ENCODE assay signal across 1 cellular context in the genomic region with DNA sequence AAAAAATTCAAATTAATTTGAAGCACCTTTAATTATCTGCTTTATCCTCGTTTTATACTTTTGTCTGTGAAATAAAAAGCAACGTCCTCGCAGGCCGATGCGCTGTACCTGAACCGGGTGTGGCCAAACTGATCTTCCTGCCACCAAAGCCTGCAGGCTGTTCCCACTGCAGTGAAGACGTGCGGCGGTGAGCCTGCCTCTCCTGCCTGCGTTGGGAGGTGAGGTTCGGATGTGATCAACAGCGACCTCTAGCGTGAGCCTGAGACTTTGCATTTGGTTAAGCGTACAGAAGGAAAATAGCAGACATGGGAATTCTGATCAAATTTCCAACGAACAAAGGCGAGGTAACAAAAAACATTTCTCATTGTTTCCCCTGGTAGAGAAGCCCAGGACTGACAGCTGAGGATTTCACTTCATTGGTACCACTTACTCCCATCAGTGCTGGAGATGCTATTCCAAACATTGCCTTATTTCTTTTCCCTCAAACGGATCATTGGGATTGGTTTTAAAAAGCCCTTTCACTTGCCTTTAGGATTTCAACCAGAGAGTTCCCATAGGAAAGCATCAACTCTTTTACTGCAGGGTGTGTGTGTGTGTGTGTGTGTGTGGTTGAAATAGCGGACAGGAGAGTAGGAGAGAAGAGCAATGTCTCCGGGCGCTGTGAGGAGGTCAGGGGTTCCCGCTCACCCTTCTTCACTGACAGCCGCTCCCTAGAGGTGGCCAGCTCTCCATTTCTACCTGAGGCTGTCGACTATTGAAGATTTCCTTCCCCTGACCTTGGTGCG.
TF ChIP-seq lines count a peak whose summit lies in the region.

No MANE protein-coding gene starts in this region.

TF ChIP-seq in HepG2, 621 proteins besides CTCF, POLR2A, EP300 and RAD21 (continued from another document and continues in another):
- TF ChIP-seq HNF1A (IDR thresholded peaks at IDR 0.05; ENCODE audit: low read depth) (no peak), HNF1A (CRISPR knock-in tag; IDR thresholded peaks at IDR 0.05; ENCODE audit: borderline replicate concordance) (no peak), TBX3 (IDR thresholded peaks at IDR 0.05; ENCODE audit: borderline replicate concordance) (no peak), ZBTB49 (CRISPR knock-in tag; IDR thresholded peaks at IDR 0.05; ENCODE audit: borderline replicate concordance) (no peak), ZNF549 (CRISPR knock-in tag; IDR thresholded peaks at IDR 0.05) (no peak), ZNF34 (CRISPR knock-in tag; IDR thresholded peaks at IDR 0.05; ENCODE audit: borderline replicate concordance) (no peak), SCMH1 (CRISPR knock-in tag; IDR thresholded peaks at IDR 0.05; ENCODE audit: borderline replicate concordance) (no peak), DR1 (CRISPR knock-in tag; IDR thresholded peaks at IDR 0.05) (no peak), ZNF784 (CRISPR knock-in tag; IDR thresholded peaks at IDR 0.05; ENCODE audit: borderline replicate concordance) (no peak), FOXJ3 (CRISPR knock-in tag; IDR thresholded peaks at IDR 0.05; ENCODE audit: borderline replicate concordance) (no peak), ZNF33A (CRISPR knock-in tag; IDR thresholded peaks at IDR 0.05; ENCODE audit: borderline replicate concordance) (no peak), ZBTB39 (CRISPR knock-in tag; IDR thresholded peaks at IDR 0.05) (no peak), SRF (IDR thresholded peaks at IDR 0.05; ENCODE audit: low read depth, low read length) (no peak), ELK4 (CRISPR knock-in tag; IDR thresholded peaks at IDR 0.05; ENCODE audit: borderline replicate concordance) (no peak), ZNF207 (IDR thresholded peaks at IDR 0.05; ENCODE audit: borderline replicate concordance) (no peak), SMAD3 (CRISPR knock-in tag; IDR thresholded peaks at IDR 0.05) (peak; percentile 63; the same call in 1 of the 2 replicates), CAMTA2 (CRISPR knock-in tag; IDR thresholded peaks at IDR 0.05; ENCODE audit: borderline replicate concordance) (no peak), SP4 (CRISPR knock-in tag; IDR thresholded peaks at IDR 0.05) (no peak), ZNF205 (CRISPR knock-in tag; IDR thresholded peaks at IDR 0.05) (peak; percentile 34; the same call in 1 of the 2 replicates), ZNF432 (CRISPR knock-in tag; IDR thresholded peaks at IDR 0.05; ENCODE audit: borderline replicate concordance) (no peak), ZBTB21 (CRISPR knock-in tag; IDR thresholded peaks at IDR 0.05) (no peak), SYNCRIP (IDR thresholded peaks at IDR 0.05; ENCODE audit: insufficient read depth, low read depth, low read length) (no peak), HNRNPUL1 (IDR thresholded peaks at IDR 0.05; ENCODE audit: low read depth, low read length) (no peak), ZNF569 (CRISPR knock-in tag; IDR thresholded peaks at IDR 0.05; ENCODE audit: borderline replicate concordance) (no peak), TCF12 (IDR thresholded peaks at IDR 0.05) (no peak), TCF12 (CRISPR knock-in tag; IDR thresholded peaks at IDR 0.05) (no peak), PCBP2 (optimal IDR thresholded peaks at IDR 0.05; ENCODE audit: low read depth, low read length, poor library complexity, severe bottlenecking) (no peak), MED1 (CRISPR knock-in tag; IDR thresholded peaks at IDR 0.05) (no peak), ZC3H4 (CRISPR knock-in tag; IDR thresholded peaks at IDR 0.05; ENCODE audit: borderline replicate concordance) (no peak), ZNF777 (CRISPR knock-in tag; IDR thresholded peaks at IDR 0.05) (no peak), NR2F2 (IDR thresholded peaks at IDR 0.05; ENCODE audit: borderline replicate concordance, low read depth) (no peak), MED8 (CRISPR knock-in tag; IDR thresholded peaks at IDR 0.05; ENCODE audit: insufficient replicate concordance) (no peak)
- TF ChIP-seq, protein P1, sequence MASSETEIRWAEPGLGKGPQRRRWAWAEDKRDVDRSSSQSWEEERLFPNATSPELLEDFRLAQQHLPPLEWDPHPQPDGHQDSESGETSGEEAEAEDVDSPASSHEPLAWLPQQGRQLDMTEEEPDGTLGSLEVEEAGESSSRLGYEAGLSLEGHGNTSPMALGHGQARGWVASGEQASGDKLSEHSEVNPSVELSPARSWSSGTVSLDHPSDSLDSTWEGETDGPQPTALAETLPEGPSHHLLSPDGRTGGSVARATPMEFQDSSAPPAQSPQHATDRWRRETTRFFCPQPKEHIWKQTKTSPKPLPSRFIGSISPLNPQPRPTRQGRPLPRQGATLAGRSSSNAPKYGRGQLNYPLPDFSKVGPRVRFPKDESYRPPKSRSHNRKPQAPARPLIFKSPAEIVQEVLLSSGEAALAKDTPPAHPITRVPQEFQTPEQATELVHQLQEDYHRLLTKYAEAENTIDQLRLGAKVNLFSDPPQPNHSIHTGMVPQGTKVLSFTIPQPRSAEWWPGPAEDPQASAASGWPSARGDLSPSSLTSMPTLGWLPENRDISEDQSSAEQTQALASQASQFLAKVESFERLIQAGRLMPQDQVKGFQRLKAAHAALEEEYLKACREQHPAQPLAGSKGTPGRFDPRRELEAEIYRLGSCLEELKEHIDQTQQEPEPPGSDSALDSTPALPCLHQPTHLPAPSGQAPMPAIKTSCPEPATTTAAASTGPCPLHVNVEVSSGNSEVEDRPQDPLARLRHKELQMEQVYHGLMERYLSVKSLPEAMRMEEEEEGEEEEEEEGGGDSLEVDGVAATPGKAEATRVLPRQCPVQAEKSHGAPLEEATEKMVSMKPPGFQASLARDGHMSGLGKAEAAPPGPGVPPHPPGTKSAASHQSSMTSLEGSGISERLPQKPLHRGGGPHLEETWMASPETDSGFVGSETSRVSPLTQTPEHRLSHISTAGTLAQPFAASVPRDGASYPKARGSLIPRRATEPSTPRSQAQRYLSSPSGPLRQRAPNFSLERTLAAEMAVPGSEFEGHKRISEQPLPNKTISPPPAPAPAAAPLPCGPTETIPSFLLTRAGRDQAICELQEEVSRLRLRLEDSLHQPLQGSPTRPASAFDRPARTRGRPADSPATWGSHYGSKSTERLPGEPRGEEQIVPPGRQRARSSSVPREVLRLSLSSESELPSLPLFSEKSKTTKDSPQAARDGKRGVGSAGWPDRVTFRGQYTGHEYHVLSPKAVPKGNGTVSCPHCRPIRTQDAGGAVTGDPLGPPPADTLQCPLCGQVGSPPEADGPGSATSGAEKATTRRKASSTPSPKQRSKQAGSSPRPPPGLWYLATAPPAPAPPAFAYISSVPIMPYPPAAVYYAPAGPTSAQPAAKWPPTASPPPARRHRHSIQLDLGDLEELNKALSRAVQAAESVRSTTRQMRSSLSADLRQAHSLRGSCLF (CRISPR knock-in tag; IDR thresholded peaks at IDR 0.05; ENCODE audit: borderline replicate concordance) = no peak
- TF ChIP-seq, protein P2, sequence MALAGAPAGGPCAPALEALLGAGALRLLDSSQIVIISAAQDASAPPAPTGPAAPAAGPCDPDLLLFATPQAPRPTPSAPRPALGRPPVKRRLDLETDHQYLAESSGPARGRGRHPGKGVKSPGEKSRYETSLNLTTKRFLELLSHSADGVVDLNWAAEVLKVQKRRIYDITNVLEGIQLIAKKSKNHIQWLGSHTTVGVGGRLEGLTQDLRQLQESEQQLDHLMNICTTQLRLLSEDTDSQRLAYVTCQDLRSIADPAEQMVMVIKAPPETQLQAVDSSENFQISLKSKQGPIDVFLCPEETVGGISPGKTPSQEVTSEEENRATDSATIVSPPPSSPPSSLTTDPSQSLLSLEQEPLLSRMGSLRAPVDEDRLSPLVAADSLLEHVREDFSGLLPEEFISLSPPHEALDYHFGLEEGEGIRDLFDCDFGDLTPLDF (CRISPR knock-in tag; IDR thresholded peaks at IDR 0.05) = no peak
- TF ChIP-seq, protein P3, sequence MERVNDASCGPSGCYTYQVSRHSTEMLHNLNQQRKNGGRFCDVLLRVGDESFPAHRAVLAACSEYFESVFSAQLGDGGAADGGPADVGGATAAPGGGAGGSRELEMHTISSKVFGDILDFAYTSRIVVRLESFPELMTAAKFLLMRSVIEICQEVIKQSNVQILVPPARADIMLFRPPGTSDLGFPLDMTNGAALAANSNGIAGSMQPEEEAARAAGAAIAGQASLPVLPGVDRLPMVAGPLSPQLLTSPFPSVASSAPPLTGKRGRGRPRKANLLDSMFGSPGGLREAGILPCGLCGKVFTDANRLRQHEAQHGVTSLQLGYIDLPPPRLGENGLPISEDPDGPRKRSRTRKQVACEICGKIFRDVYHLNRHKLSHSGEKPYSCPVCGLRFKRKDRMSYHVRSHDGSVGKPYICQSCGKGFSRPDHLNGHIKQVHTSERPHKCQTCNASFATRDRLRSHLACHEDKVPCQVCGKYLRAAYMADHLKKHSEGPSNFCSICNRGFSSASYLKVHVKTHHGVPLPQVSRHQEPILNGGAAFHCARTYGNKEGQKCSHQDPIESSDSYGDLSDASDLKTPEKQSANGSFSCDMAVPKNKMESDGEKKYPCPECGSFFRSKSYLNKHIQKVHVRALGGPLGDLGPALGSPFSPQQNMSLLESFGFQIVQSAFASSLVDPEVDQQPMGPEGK (CRISPR knock-in tag; IDR thresholded peaks at IDR 0.05) = 0 out of 2 replicates have a peak, but pooled peaks have one; percentile 14
